Comparison of ENCODE assay signal across 19 cellular contexts in the genomic region with DNA sequence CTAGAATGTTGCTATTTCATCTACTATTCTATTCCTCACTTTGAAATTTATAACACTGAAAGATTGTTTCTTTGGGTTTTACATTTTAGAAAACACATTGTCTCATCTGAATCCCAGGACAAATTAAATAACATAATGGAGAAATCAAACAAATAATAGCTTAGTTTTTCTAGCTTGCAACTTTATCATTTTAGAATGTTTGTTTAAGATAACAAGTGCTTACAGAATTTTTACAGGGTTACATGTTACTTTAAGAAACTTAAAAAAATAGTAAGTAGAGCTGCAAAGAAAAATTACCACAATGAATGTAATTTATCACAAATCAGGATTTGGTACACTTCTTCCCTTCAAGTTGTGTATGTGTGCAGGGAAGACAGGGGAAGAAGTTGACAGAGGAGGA. TPM values are rescaled to one million over a fixed set of nuclear protein-coding genes. Genes with fewer than 3 reads are reported as not detected.
DNase-seq lines count a peak whose midpoint lies in the region; ATAC-seq, FAIRE-seq and TF ChIP-seq lines count a peak whose summit lies in the region.
"Had no signal": no experiment of that assay in that cellular context is flagged by ENCODE, and none has a peak within 500 bp of the region (broad histone marks: within the 10 kb centered on the region; RNA-seq: fewer than 3 reads in every experiment).

No MANE protein-coding gene starts in this region.

- H3K4me2 ChIP-seq in DND-41 (ENCODE audit: insufficient read depth, low read length), result no peak overlapping the region

- H2AFZ ChIP-seq in DND-41 (ENCODE audit: low read depth, low read length), result peak overlapping the region; percentile 76; the same call in 1 of the 2 replicates

- H3K9me3 ChIP-seq in DND-41 (ENCODE audit: insufficient read depth, low read length, severe bottlenecking) (no peaks in the 10 kb centered on the region), gastroesophageal sphincter (no peaks in the 10 kb centered on the region), small intestine (ENCODE audit: control insufficient read depth, low read depth) (no peaks in the 10 kb centered on the region)
- H3K9me3 ChIP-seq in effector memory CD4-positive, alpha-beta T cell (ENCODE audit: control insufficient read depth, low read length), result no peaks in the 10 kb centered on the region
- H3K9me3 ChIP-seq: BE2C had no signal

- TF ChIP-seq CTCF in DND-41 (IDR thresholded peaks at IDR 0.05; ENCODE audit: borderline replicate concordance, extremely low read depth, low read length, poor library complexity, severe bottlenecking) (no peak), gastroesophageal sphincter (IDR thresholded peaks at IDR 0.05) (no peak)

- H3K36me3 ChIP-seq in DND-41 (ENCODE audit: insufficient read depth, low read length) (no peaks in the 10 kb centered on the region), gastroesophageal sphincter (peaks cover 0 to 22% of the 10 kb centered on the region in 2 donors), small intestine (ENCODE audit: control insufficient read depth in 2 of 2, insufficient read depth in 2 of 2, low read length in 2 of 2) (no peaks in the 10 kb centered on the region)
- no peaks in the 10 kb centered on the region for H3K36me3 ChIP-seq in effector memory CD4-positive, alpha-beta T cell (ENCODE audit: control insufficient read depth, insufficient read depth, low read length)
- H3K36me3 ChIP-seq: BE2C had no signal

- H4K20me1 ChIP-seq in DND-41 (ENCODE audit: insufficient read depth, low read length), result no peaks in the 10 kb centered on the region

- no peak overlapping the region for H3K4me3 ChIP-seq in DND-41 (ENCODE audit: low read depth in 1 of 2, low read length in 2 of 2)
- no peak overlapping the region for H3K4me3 ChIP-seq in gastroesophageal sphincter
- no peak overlapping the region for H3K4me3 ChIP-seq in small intestine (ENCODE audit: low read depth in 1 of 2, low read length in 2 of 2)
- H3K4me3 ChIP-seq in effector memory CD4-positive, alpha-beta T cell (ENCODE audit: insufficient read depth, low read depth, low read length, poor library complexity, severe bottlenecking), result no peak overlapping the region
- H3K4me3 ChIP-seq: cardiac muscle cell had no signal

- H3K27me3 ChIP-seq in DND-41 (ENCODE audit: insufficient read depth, low read length, poor library complexity) (no peaks in the 10 kb centered on the region), gastroesophageal sphincter (no peaks in the 10 kb centered on the region), small intestine (ENCODE audit: control insufficient read depth in 2 of 2, insufficient read depth in 2 of 2, low read length in 2 of 2) (no peaks in the 10 kb centered on the region)
- no peaks in the 10 kb centered on the region for H3K27me3 ChIP-seq in effector memory CD4-positive, alpha-beta T cell (replicated peaks; ENCODE audit: control insufficient read depth, insufficient read depth, low read length, poor library complexity, severe bottlenecking)
- H3K27me3 ChIP-seq: cardiac muscle cell had no signal

- DNase-seq in DND-41 (no peak), RCC 7860 (ENCODE audit: low spot score) (peak; percentile 4), small intestine (no peak), NOMO-1 (lab: John Stamatoyannopoulos, UW; ENCODE audit: unreplicated experiment in 2 of 2) (no peak), DMS153 (lab: John Stamatoyannopoulos, UW) (no peak), islet precursor cell (no peak)
- no peak for DNase-seq in effector memory CD4-positive, alpha-beta T cell
- DNase-seq: BE2C; glutamatergic neuron; HCEC 1CT; Karpas-422; naive B cell; NCI-H524 treated with DMSO at 0.1 percent for 48 hours; stimulated activated naive CD4-positive, alpha-beta T cell; T-helper 2 cell had no signal

- ATAC-seq in DND-41 (ENCODE audit: insufficient read depth, low read depth) (no peak), gastroesophageal sphincter (no peak)

- no peak for TF ChIP-seq POLR2A in gastroesophageal sphincter (IDR thresholded peaks at IDR 0.05)

- FAIRE-seq in RCC 7860 (lab: Jason Lieb, UNC) (peak; percentile 76), small intestine (lab: Jason Lieb, UNC) (peak; percentile 61)
- FAIRE-seq: endometrium had no signal

- no peak overlapping the region for H3K27ac ChIP-seq in DND-41 (ENCODE audit: low read length)
- peak overlapping the region; percentile 44 to 82 (median 80) for H3K27ac ChIP-seq in gastroesophageal sphincter
- H3K27ac ChIP-seq in small intestine (ENCODE audit: low read depth in 1 of 2, low read length in 1 of 2), result no peak overlapping the region
- H3K27ac ChIP-seq in effector memory CD4-positive, alpha-beta T cell (ENCODE audit: insufficient read depth, low read length, poor library complexity, severe bottlenecking), result no peak overlapping the region
- H3K27ac ChIP-seq: cardiac muscle cell, HL-60 had no signal

- H3K4me1 ChIP-seq in DND-41 (ENCODE audit: insufficient read depth, low read length) (peaks cover 21% of the 10 kb centered on the region), gastroesophageal sphincter (peaks cover 0 to 68% (median 7%) of the 10 kb centered on the region in 3 donors), small intestine (ENCODE audit: control insufficient read depth in 2 of 2, insufficient read depth in 1 of 2, low read depth in 1 of 2, low read length in 1 of 2) (peaks cover 0 to 2% of the 10 kb centered on the region in 2 donors)
- no peaks in the 10 kb centered on the region for H3K4me1 ChIP-seq in effector memory CD4-positive, alpha-beta T cell (ENCODE audit: control insufficient read depth, insufficient read depth, low read length, poor library complexity, severe bottlenecking)
- H3K4me1 ChIP-seq: BE2C had no signal

- H3K9ac ChIP-seq in DND-41 (ENCODE audit: low read depth, low read length), result no peak overlapping the region

- TF ChIP-seq EP300 in gastroesophageal sphincter (IDR thresholded peaks at IDR 0.05), result no peak

- H3K79me2 ChIP-seq in DND-41 (ENCODE audit: insufficient read depth, low read length), result no peaks in the 10 kb centered on the region

RNA-seq across cellular contexts. Expression of gene CAV2, which starts 11.3 kb away (rescaled TPM):
- 100 to 1,000 TPM; 142 to 188 (median 170) TPM for total RNA-seq in gastroesophageal sphincter
- 10 to 100 TPM in 1 of 3 donors, 1 to 10 TPM in 2; 7.2 to 17.2 (median 7.3) TPM for polyA plus RNA-seq in small intestine

RNA-seq across cellular contexts. Expression of gene CAV1, which starts 14.0 kb away (rescaled TPM):
- total RNA-seq in gastroesophageal sphincter, result 100 to 1,000 TPM; 546 to 772 (median 602) TPM
- 10 to 100 TPM in 1 of 3 donors, 1 to 10 TPM in 2; 3.1 to 57.3 (median 8.9) TPM for polyA plus RNA-seq in small intestine

Comparison
In these comparisons a context has a peak if more than half of its experiments do, and no peak if none do; other contexts are left out.
1. H3K27ac ChIP-seq: peak in gastroesophageal sphincter (4 of 4); none in DND-41 (single experiment), small intestine (0 of 2) and effector memory CD4-positive, alpha-beta T cell (single experiment).